10 cellular contexts compared by ENCODE assay signal in the genomic region with DNA sequence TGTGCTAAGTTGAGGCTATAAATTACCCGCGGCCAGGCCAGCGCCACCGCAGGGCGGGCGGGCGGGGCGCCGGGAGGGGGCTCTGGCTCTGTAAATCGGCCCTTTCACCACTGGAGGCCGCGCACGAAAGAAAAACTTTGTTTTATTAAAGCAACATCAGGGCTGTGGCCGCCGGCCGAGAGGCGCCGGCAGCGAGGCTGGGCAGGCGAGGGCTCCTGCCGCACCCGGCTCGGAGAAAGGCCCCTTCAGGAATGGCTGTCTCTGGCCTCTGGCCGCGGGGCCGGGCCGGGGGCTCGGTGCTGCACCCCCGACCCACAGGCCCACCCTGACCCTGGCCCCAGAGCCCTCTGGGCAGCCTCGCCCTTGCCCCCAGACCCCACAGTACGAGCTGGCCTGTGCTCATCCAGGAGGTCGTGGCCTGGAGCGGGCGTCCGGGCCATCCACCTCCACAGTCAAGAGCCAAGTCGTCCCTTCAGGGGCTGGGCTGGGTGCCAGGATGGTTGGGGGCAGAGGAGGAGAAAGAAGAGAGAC. TPM values are rescaled to one million over a fixed set of nuclear protein-coding genes. Genes with fewer than 3 reads are reported as not detected.
DNase-seq lines count a peak whose midpoint lies in the region.
"Had no signal": no experiment of that assay in that cellular context is flagged by ENCODE, and none has a peak within 500 bp of the region (broad histone marks: within the 10 kb centered on the region; RNA-seq: fewer than 3 reads in every experiment).

No MANE protein-coding gene starts in this region.

- no peak overlapping the region for H3K4me3 ChIP-seq in HAP-1

- no peaks in the 10 kb centered on the region for H3K27me3 ChIP-seq in HAP-1 (ENCODE audit: low read depth)

- H3K36me3 Mint-ChIP-seq in activated T-helper 1 cell treated with anti-CD3 and anti-CD28 coated beads, Interleukin-12 subunit alpha, Interleukin-12 subunit beta, Interleukin-2, Interleukin-4 antibody, amounts not matched to agents 30 ng/mL and 10 ng/mL and 1 ng/mL, durations not matched to agents 14 hours and 24 hours and 36 hours (ENCODE audit: low read depth): no peaks in the 10 kb centered on the region
- H3K36me3 Mint-ChIP-seq: brain had no signal

- DNase-seq in HAP-1 (ENCODE audit: low spot score in 2 of 2): peak; percentile 56 to 81
- peak; percentile 80 for DNase-seq in astrocyte of the hippocampus (ENCODE audit: low read depth, low spot score)
- peak; percentile 89 for DNase-seq in hepatic stellate cell (ENCODE audit: low spot score)
- DNase-seq in smooth muscle cell of the brain vasculature (ENCODE audit: low read depth, low spot score): peak; percentile 17
- DNase-seq in activated T-helper 1 cell treated with anti-CD3 and anti-CD28 coated beads, Interleukin-12 subunit alpha, Interleukin-12 subunit beta, Interleukin-2, Interleukin-4 antibody, amounts not matched to agents 30 ng/mL and 10 ng/mL and 1 ng/mL, durations not matched to agents 14 hours and 24 hours and 36 hours (ENCODE audit: low spot score): no peak
- no peak for DNase-seq in NCI-H187 treated with DMSO at 0.1 percent for 48 hours (lab: John Stamatoyannopoulos, UW)
- DNase-seq in DMS79 treated with DMSO at 0.1 percent for 48 hours (lab: John Stamatoyannopoulos, UW): no peak
- DNase-seq in mucosa of gallbladder (ENCODE audit: low spot score): no peak

- H3K9me3 ChIP-seq in HAP-1: no peaks in the 10 kb centered on the region

- H3K27ac Mint-ChIP-seq in activated T-helper 1 cell treated with anti-CD3 and anti-CD28 coated beads, Interleukin-12 subunit alpha, Interleukin-12 subunit beta, Interleukin-2, Interleukin-4 antibody, amounts not matched to agents 30 ng/mL and 10 ng/mL and 1 ng/mL, durations not matched to agents 14 hours and 24 hours and 36 hours: no peak overlapping the region
- H3K27ac Mint-ChIP-seq: T-helper 1 cell treated with Interleukin-12 subunit alpha and Interleukin-12 subunit beta and Interleukin-4 antibody, amounts not matched to agents 30 μg/mL and 1 μg/mL, for 36 hours had no signal

- peaks cover 21% of the 10 kb centered on the region for H3K27me3 Mint-ChIP-seq in activated T-helper 1 cell treated with anti-CD3 and anti-CD28 coated beads, Interleukin-12 subunit alpha, Interleukin-12 subunit beta, Interleukin-2, Interleukin-4 antibody, amounts not matched to agents 30 ng/mL and 10 ng/mL and 1 ng/mL, durations not matched to agents 14 hours and 24 hours and 36 hours (ENCODE audit: insufficient read depth)
- H3K27me3 Mint-ChIP-seq: brain had no signal

- H3K4me1 Mint-ChIP-seq in activated T-helper 1 cell treated with anti-CD3 and anti-CD28 coated beads, Interleukin-12 subunit alpha, Interleukin-12 subunit beta, Interleukin-2, Interleukin-4 antibody, amounts not matched to agents 30 ng/mL and 10 ng/mL and 1 ng/mL, durations not matched to agents 14 hours and 24 hours and 36 hours (ENCODE audit: low read depth): peaks cover 6% of the 10 kb centered on the region

- H3K36me3 ChIP-seq in HAP-1 (replicated peaks): no peaks in the 10 kb centered on the region

- H3K4me1 ChIP-seq in HAP-1: peaks cover 19% of the 10 kb centered on the region

- H3K9me3 Mint-ChIP-seq in activated T-helper 1 cell treated with anti-CD3 and anti-CD28 coated beads, Interleukin-12 subunit alpha, Interleukin-12 subunit beta, Interleukin-2, Interleukin-4 antibody, amounts not matched to agents 30 ng/mL and 10 ng/mL and 1 ng/mL, durations not matched to agents 14 hours and 24 hours and 36 hours: no peaks in the 10 kb centered on the region
- H3K9me3 Mint-ChIP-seq: brain; T-helper 1 cell treated with Interleukin-12 subunit alpha and Interleukin-12 subunit beta and Interleukin-4 antibody, amounts not matched to agents 30 μg/mL and 1 μg/mL, for 36 hours had no signal

- intact Hi-C loops in activated T-helper 1 cell treated with anti-CD3 and anti-CD28 coated beads, Interleukin-12 subunit alpha, Interleukin-12 subunit beta, Interleukin-2, Interleukin-4 antibody, amounts not matched to agents 30 ng/mL and 10 ng/mL and 1 ng/mL, durations not matched to agents 14 hours and 24 hours and 36 hours (cut with micrococcal nuclease): no loop called here

- H3K4me3 Mint-ChIP-seq in activated T-helper 1 cell treated with anti-CD3 and anti-CD28 coated beads, Interleukin-12 subunit alpha, Interleukin-12 subunit beta, Interleukin-2, Interleukin-4 antibody, amounts not matched to agents 30 ng/mL and 10 ng/mL and 1 ng/mL, durations not matched to agents 14 hours and 24 hours and 36 hours: no peak overlapping the region
- H3K4me3 Mint-ChIP-seq: brain; T-helper 1 cell treated with Interleukin-12 subunit alpha and Interleukin-12 subunit beta and Interleukin-4 antibody, amounts not matched to agents 30 μg/mL and 1 μg/mL, for 36 hours had no signal

- in situ Hi-C loops in HAP-1 (cut with MboI; ENCODE audit: low sequenced_read_pairs): no loop called here

RNA-seq across cellular contexts. Expression of gene FGFR3, which starts 29.5 kb away (rescaled TPM):
- total RNA-seq in activated T-helper 1 cell treated with anti-CD3 and anti-CD28 coated beads, Interleukin-12 subunit alpha, Interleukin-12 subunit beta, Interleukin-2, Interleukin-4 antibody, amounts not matched to agents 30 ng/mL and 10 ng/mL and 1 ng/mL, durations not matched to agents 14 hours and 24 hours and 36 hours: 0.29 and 0.39 TPM in 2 replicates
- 104 TPM for total RNA-seq in mucosa of gallbladder

RNA-seq across cellular contexts. Expression of gene TACC3, which starts 42.3 kb away (rescaled TPM):
- total RNA-seq in activated T-helper 1 cell treated with anti-CD3 and anti-CD28 coated beads, Interleukin-12 subunit alpha, Interleukin-12 subunit beta, Interleukin-2, Interleukin-4 antibody, amounts not matched to agents 30 ng/mL and 10 ng/mL and 1 ng/mL, durations not matched to agents 14 hours and 24 hours and 36 hours: 134 and 139 TPM in 2 replicates
- total RNA-seq in mucosa of gallbladder: 16.2 TPM

RNA-seq across cellular contexts. Expression of gene TMEM129, which starts 42.5 kb away (rescaled TPM):
- 27.4 and 28.4 TPM in 2 replicates for total RNA-seq in activated T-helper 1 cell treated with anti-CD3 and anti-CD28 coated beads, Interleukin-12 subunit alpha, Interleukin-12 subunit beta, Interleukin-2, Interleukin-4 antibody, amounts not matched to agents 30 ng/mL and 10 ng/mL and 1 ng/mL, durations not matched to agents 14 hours and 24 hours and 36 hours
- 60.5 TPM for total RNA-seq in mucosa of gallbladder

RNA-seq across cellular contexts. Expression of gene SLBP, which starts 51.5 kb away (rescaled TPM):
- 136 and 140 TPM in 2 replicates for total RNA-seq in activated T-helper 1 cell treated with anti-CD3 and anti-CD28 coated beads, Interleukin-12 subunit alpha, Interleukin-12 subunit beta, Interleukin-2, Interleukin-4 antibody, amounts not matched to agents 30 ng/mL and 10 ng/mL and 1 ng/mL, durations not matched to agents 14 hours and 24 hours and 36 hours
- 26.4 TPM for total RNA-seq in mucosa of gallbladder

Comparison
In these comparisons a context has a peak if more than half of its experiments do, and no peak if none do; other contexts are left out.
1. DNase-seq: peak in HAP-1 (2 of 2), astrocyte of the hippocampus (single experiment), hepatic stellate cell (single experiment) and smooth muscle cell of the brain vasculature (single experiment); none in activated T-helper 1 cell treated with anti-CD3 and anti-CD28 coated beads, Interleukin-12 subunit alpha, Interleukin-12 subunit beta, Interleukin-2, Interleukin-4 antibody, amounts not matched to agents 30 ng/mL and 10 ng/mL and 1 ng/mL, durations not matched to agents 14 hours and 24 hours and 36 hours (single experiment), NCI-H187 treated with DMSO at 0.1 percent for 48 hours (single experiment), DMS79 treated with DMSO at 0.1 percent for 48 hours (single experiment) and mucosa of gallbladder (single experiment).
2. RNA of gene FGFR3, which starts 29.5 kb away (total RNA-seq): 104 TPM in mucosa of gallbladder (single experiment); 0.29 to 0.39 TPM in activated T-helper 1 cell treated with anti-CD3 and anti-CD28 coated beads, Interleukin-12 subunit alpha, Interleukin-12 subunit beta, Interleukin-2, Interleukin-4 antibody, amounts not matched to agents 30 ng/mL and 10 ng/mL and 1 ng/mL, durations not matched to agents 14 hours and 24 hours and 36 hours; every median in the first group is over 10 times any median in the second.